10 cellular contexts compared by ENCODE assay signal in genomic region chr11:46697303-46697702, GRCh38. TPM values are rescaled to one million over a fixed set of nuclear protein-coding genes. Genes with fewer than 3 reads are reported as not detected.
DNase-seq lines count a peak whose midpoint lies in the region; ATAC-seq and TF ChIP-seq lines count a peak whose summit lies in the region.
"Had no signal": no experiment of that assay in that cellular context is flagged by ENCODE, and none has a peak within 500 bp of the region (broad histone marks: within the 10 kb centered on the region; RNA-seq: fewer than 3 reads in every experiment).

No MANE protein-coding gene starts in this region.

- H3K27me3 Mint-ChIP-seq in chondrocyte (ENCODE audit: low read depth) (no peaks in the 10 kb centered on the region), type B pancreatic cell (no peaks in the 10 kb centered on the region)

- peak overlapping the region; percentile 57 for H3K4me3 Mint-ChIP-seq in chondrocyte (ENCODE audit: unreplicated experiment)
- peak overlapping the region; percentile 68 for H3K4me3 Mint-ChIP-seq in type B pancreatic cell

- DNase-seq in cardiac muscle cell (ENCODE audit: low read depth in 1 of 2, low spot score in 1 of 2), result peak; percentile 68 to 73
- no peak for DNase-seq in Right ventricle myocardium inferior (ENCODE audit: missing footprints)
- DNase-seq in chondrocyte (ENCODE audit: low spot score), result no peak
- DNase-seq in type B pancreatic cell (ENCODE audit: extremely low spot score, unreplicated experiment), result no peak
- DNase-seq in HUDEP-2 (lab: John Stamatoyannopoulos, UW; ENCODE audit: unreplicated experiment in 76 of 76), result no peak
- no peak for DNase-seq in cortex of kidney (lab: John Stamatoyannopoulos, UW)
- DNase-seq: H9, T1000 had no signal

- H3K9me3 Mint-ChIP-seq in chondrocyte (ENCODE audit: low read depth), result no peaks in the 10 kb centered on the region
- H3K9me3 Mint-ChIP-seq in type B pancreatic cell, result no peaks in the 10 kb centered on the region
- H3K9me3 Mint-ChIP-seq: H9 had no signal

- H3K36me3 ChIP-seq in cardiac muscle cell, result peaks cover 6% of the 10 kb centered on the region
- peaks cover 23 to 32% of the 10 kb centered on the region in 2 donors for H3K36me3 ChIP-seq in muscle layer of duodenum (ENCODE audit: control insufficient read depth in 1 of 2, insufficient read depth in 2 of 2, low read length in 2 of 2)

- H3K27ac ChIP-seq in cardiac muscle cell (peak overlapping the region; percentile 98), muscle layer of duodenum (ENCODE audit: low read length) (peak overlapping the region; percentile 51)

- H3K27ac Mint-ChIP-seq in chondrocyte (ENCODE audit: unreplicated experiment) (peak overlapping the region; percentile 79), type B pancreatic cell (peak overlapping the region; percentile 73)

- H3K27me3 ChIP-seq in cardiac muscle cell (no peaks in the 10 kb centered on the region), muscle layer of duodenum (ENCODE audit: low read depth, low read length) (no peaks in the 10 kb centered on the region)

- TF ChIP-seq CTCF in cardiac muscle cell (IDR thresholded peaks at IDR 0.05; ENCODE audit: low read depth, low read length) (no peak), chondrocyte (IDR thresholded peaks at IDR 0.05) (no peak), type B pancreatic cell (conservative IDR thresholded peaks at IDR 0.05) (no peak)

- H3K4me1 ChIP-seq in cardiac muscle cell (ENCODE audit: low read depth) (peaks cover 32% of the 10 kb centered on the region), muscle layer of duodenum (ENCODE audit: control insufficient read depth in 1 of 2, insufficient read depth in 2 of 2, low read length in 2 of 2) (peaks cover 19 to 75% of the 10 kb centered on the region in 2 donors)

- H3K36me3 Mint-ChIP-seq in chondrocyte (ENCODE audit: low read depth), result peaks cover 24% of the 10 kb centered on the region
- H3K36me3 Mint-ChIP-seq in type B pancreatic cell, result peaks cover under 1% of the 10 kb centered on the region

- peaks cover 85% of the 10 kb centered on the region for H3K4me1 Mint-ChIP-seq in chondrocyte (ENCODE audit: low read depth)
- peaks cover 33% of the 10 kb centered on the region for H3K4me1 Mint-ChIP-seq in type B pancreatic cell (ENCODE audit: unreplicated experiment)

- H3K4me3 ChIP-seq in cardiac muscle cell, result no peak overlapping the region
- H3K4me3 ChIP-seq in muscle layer of duodenum (ENCODE audit: low read depth in 1 of 2, low read length in 2 of 2), result peak overlapping the region in 1 of 2 donors; percentile 23

- ATAC-seq in Right ventricle myocardium inferior (no peak), esophagus mucosa (no peak)

- intact Hi-C loops in Right ventricle myocardium inferior (cut with DNase I), result loop anchor here (10.0 kb wide), 1 partner anchor 83 kb away; the partner anchor contains the start of genes ATG13 and HARBI1

- H3K9me3 ChIP-seq in cardiac muscle cell (ENCODE audit: low read depth) (no peaks in the 10 kb centered on the region), muscle layer of duodenum (ENCODE audit: control insufficient read depth in 1 of 2, low read length in 2 of 2) (no peaks in the 10 kb centered on the region)

RNA-seq across cellular contexts. Expression of gene ARHGAP1, which starts 3.1 kb away (rescaled TPM):
- total RNA-seq in cardiac muscle cell, result 59.3 and 76.9 TPM in 2 replicates
- 108 and 149 TPM in 2 replicates for polyA plus RNA-seq in cardiac muscle cell
- total RNA-seq in Right ventricle myocardium inferior, result 68.4 TPM
- total RNA-seq in chondrocyte, result 109 to 163 TPM (median 155 TPM) in 3 replicates
- 58.2 and 80.8 TPM in 2 replicates for total RNA-seq in type B pancreatic cell (ENCODE audit: low replicate concordance)
- total RNA-seq in esophagus mucosa, result 88.7 TPM

RNA-seq across cellular contexts. Expression of gene ZNF408, which starts 3.5 kb away (rescaled TPM):
- 15.4 and 23.7 TPM in 2 replicates for total RNA-seq in cardiac muscle cell
- 16.8 and 23.1 TPM in 2 replicates for polyA plus RNA-seq in cardiac muscle cell
- 6.0 TPM for total RNA-seq in Right ventricle myocardium inferior
- 12.3 to 15.5 TPM (median 14.6 TPM) in 3 replicates for total RNA-seq in chondrocyte
- total RNA-seq in type B pancreatic cell (ENCODE audit: low replicate concordance), result 14.9 and 16.1 TPM in 2 replicates
- total RNA-seq in esophagus mucosa, result 6.7 TPM

RNA-seq across cellular contexts. Expression of gene F2, which starts 21.7 kb away (rescaled TPM):
- total RNA-seq in cardiac muscle cell (0.25 TPM in 1 of 2 replicates, not detected in the other), Right ventricle myocardium inferior (not detected), chondrocyte (0.25 TPM in 1 of 3 replicates, not detected in the others), type B pancreatic cell (ENCODE audit: low replicate concordance) (9.5 and 12.1 TPM in 2 replicates), esophagus mucosa (not detected)
- polyA plus RNA-seq in cardiac muscle cell, result 0.27 TPM in 1 of 2 replicates, not detected in the other
- total RNA-seq: H9 had no signal

Comparison
In these comparisons a context has a peak if more than half of its experiments do, and no peak if none do; other contexts are left out.
1. DNase-seq: peak in cardiac muscle cell (2 of 2); none in Right ventricle myocardium inferior (single experiment), chondrocyte (single experiment), type B pancreatic cell (single experiment), HUDEP-2 (0 of 76) and cortex of kidney (single experiment).